ENCODE assay signal across 1 cellular context in genomic region chr6:30556714-30556963, GRCh38.
TF ChIP-seq lines count a peak whose summit lies in the region.

No MANE protein-coding gene starts in this region.

TF ChIP-seq in K562, 482 proteins besides CTCF, POLR2A, EP300 and RAD21 (continued from another document and continues in another):
- TF ChIP-seq ZBTB40 (IDR thresholded peaks at IDR 0.05) (no peak), ZBTB40 (CRISPR knock-in tag; IDR thresholded peaks at IDR 0.05) (peak; percentile 4; the same call in 1 of the 2 replicates), MNT (conservative IDR thresholded peaks at IDR 0.05) (peak in 1 of 2 experiments; percentile 25; a peak in 2 of 4 replicates), SMAD1 (IDR thresholded peaks at IDR 0.05; ENCODE audit: low read depth, low read length, partially characterized antibody) (peak; percentile 23), ATF1 (CRISPR knock-in tag; IDR thresholded peaks at IDR 0.05) (no peak), ATF1 (tag; IDR thresholded peaks at IDR 0.05) (peak; percentile 67; the same call in 1 of the 2 replicates), ZBTB2 (IDR thresholded peaks at IDR 0.05) (0 out of 2 replicates have a peak, but pooled peaks have one; percentile 1), ZMIZ1 (IDR thresholded peaks at IDR 0.05; ENCODE audit: low read depth in 2 of 2, low read length in 2 of 2) (0 out of 4 replicates have a peak, but pooled peaks of 1 of the 2 experiments have one; percentile 6), SAP30 (IDR thresholded peaks at IDR 0.05; ENCODE audit: borderline replicate concordance, insufficient read depth, low read depth, low read length, poor library complexity, severe bottlenecking) (peak; percentile 84), ZNF592 (IDR thresholded peaks at IDR 0.05) (no peak), CBX5 (IDR thresholded peaks at IDR 0.05; ENCODE audit: borderline replicate concordance, low read depth) (0 out of 2 replicates have a peak, but pooled peaks have one; percentile 2), AFF1 (IDR thresholded peaks at IDR 0.05; ENCODE audit: low read depth in 1 of 2, partially characterized antibody in 2 of 2) (peak in 1 of 2 experiments; percentile 0), ID3 (CRISPR knock-in tag; IDR thresholded peaks at IDR 0.05) (no peak), ID3 (tag; IDR thresholded peaks at IDR 0.05) (no peak), SREBF2 (CRISPR knock-in tag; IDR thresholded peaks at IDR 0.05) (0 out of 2 replicates have a peak, but pooled peaks have one; percentile 20), STAT5A (IDR thresholded peaks at IDR 0.05; ENCODE audit: borderline replicate concordance, low read length) (0 out of 2 replicates have a peak, but pooled peaks have one; percentile 3), RFX1 (IDR thresholded peaks at IDR 0.05) (peak; percentile 100), CSDE1 (IDR thresholded peaks at IDR 0.05) (peak in 1 of 2 experiments; percentile 99; a peak in 2 of 4 replicates), JUN (IDR thresholded peaks at IDR 0.05; ENCODE audit: borderline replicate concordance, low read depth, low read length) (no peak), JUN (CRISPR knock-in tag; IDR thresholded peaks at IDR 0.05; ENCODE audit: borderline replicate concordance) (no peak), TRIM28 (IDR thresholded peaks at IDR 0.05) (0 out of 2 replicates have a peak, but pooled peaks have one; percentile 15)
